ENCODE assay signal across 18 cellular contexts in the genomic region with DNA sequence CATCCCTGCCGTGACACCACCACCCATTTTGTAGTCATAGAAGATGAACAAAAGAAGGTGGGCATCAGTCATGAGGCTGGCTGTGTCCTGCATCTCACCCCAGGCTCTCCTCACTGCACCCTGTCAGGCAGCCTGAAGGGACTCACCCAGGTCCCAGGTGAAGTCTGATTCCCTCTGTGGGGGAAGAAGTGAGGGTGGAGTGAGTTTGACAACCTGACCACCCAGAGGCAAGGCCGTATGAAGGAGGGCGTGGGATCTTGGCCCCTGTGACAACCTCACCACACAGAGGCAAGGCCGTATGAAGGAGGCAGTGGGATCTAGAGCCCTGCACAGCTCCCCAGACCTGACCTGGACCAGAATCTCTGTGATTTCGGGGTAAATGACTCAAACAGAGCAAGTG.
DNase-seq lines count a peak whose midpoint lies in the region; ATAC-seq and TF ChIP-seq lines count a peak whose summit lies in the region.
"Had no signal": no experiment of that assay in that cellular context is flagged by ENCODE, and none has a peak within 500 bp of the region (broad histone marks: within the 10 kb centered on the region; RNA-seq: fewer than 3 reads in every experiment).

No MANE protein-coding gene starts in this region.

- no peak overlapping the region for H4K8ac ChIP-seq in IMR-90 (ENCODE audit: low read depth in 2 of 2, low read length in 2 of 2)

- H2BK20ac ChIP-seq in IMR-90 (ENCODE audit: low read depth, low read length) = no peak overlapping the region

- no peak overlapping the region for H3K56ac ChIP-seq in IMR-90 (ENCODE audit: extremely low read depth, insufficient read depth, low read length)

- no peak overlapping the region for H4K91ac ChIP-seq in IMR-90 (ENCODE audit: insufficient read depth, low read depth, low read length)

- ATAC-seq in IMR-90 (ENCODE audit: low read depth) (no peak), sciatic nerve (no peak)
- ATAC-seq: GM23338 had no signal

- H3K18ac ChIP-seq in IMR-90 (ENCODE audit: low read depth, low read length) = no peak overlapping the region

- TF ChIP-seq RAD21 in IMR-90 (IDR thresholded peaks at IDR 0.05; ENCODE audit: low read length) = no peak

- H3K27me3 ChIP-seq in BLaER1 (peaks cover 6% of the 10 kb centered on the region; the same call in 1 of the 2 replicates), IMR-90 (ENCODE audit: control insufficient read depth, insufficient read depth, low read length) (no peaks in the 10 kb centered on the region)

- 0 out of 2 replicates have a peak overlapping the region, but pooled peaks have one; percentile 43 for H3K4ac ChIP-seq in IMR-90 (ENCODE audit: low read depth, low read length)

- H3K9me1 ChIP-seq in IMR-90 (ENCODE audit: insufficient read depth, low read length) = peaks cover 51% of the 10 kb centered on the region

- no peak for TF ChIP-seq CTCF in IMR-90 (conservative IDR thresholded peaks at IDR 0.05; ENCODE audit: low read depth, low read length)
- no peak for TF ChIP-seq CTCF in GM10266 (IDR thresholded peaks at IDR 0.05; ENCODE audit: control insufficient read depth, insufficient read depth, low read depth, missing control alignments)

- BruUV-seq in IMR-90 (replicated peaks; lab: Mats Ljungman, UMichigan) = no TSS peak

- H3K79me1 ChIP-seq in IMR-90 (ENCODE audit: low read depth in 1 of 2, low read length in 2 of 2) = peaks cover 51 to 98% of the 10 kb centered on the region in 2 experiments

- POLR2A ChIA-PET in IMR-90 (lab: Charles Lee; ENCODE audit: unreplicated experiment) = interaction anchor here (0.6 kb wide), 1 partner anchor 9 kb away, joined by 3 read pairs; no protein-coding TSS in a partner anchor

- H4K20me1 ChIP-seq in BLaER1 (peaks cover 100% of the 10 kb centered on the region), IMR-90 (ENCODE audit: insufficient read depth, low read length) (peaks cover 95% of the 10 kb centered on the region)

- peak overlapping the region; percentile 77 for H3K14ac ChIP-seq in IMR-90 (replicated peaks; ENCODE audit: low read depth, low read length)

- in situ Hi-C loops in IMR-90 (cut with MboI; ENCODE audit: low sequenced_read_pairs) = no loop called here

- H2AK9ac ChIP-seq in IMR-90 (replicated peaks; ENCODE audit: low read depth, low read length, poor library complexity) = peak overlapping the region; percentile 1

- H3K27ac ChIP-seq in BLaER1 (no peak overlapping the region), IMR-90 (ENCODE audit: insufficient read depth, low read length) (no peak overlapping the region)
- H3K27ac ChIP-seq: HL-60 had no signal

- H2BK15ac ChIP-seq in IMR-90 (ENCODE audit: low read depth, low read length) = no peak overlapping the region

- no CpG with 5 or more reads among the region's 5 CpGs for WGBS in IMR-90 (ENCODE audit: extremely low coverage in 2 of 2, insufficient read length in 1 of 2), 2 experiments

- dilution Hi-C loops in IMR-90 (cut with HindIII; ENCODE audit: low sequenced_read_pairs, unreplicated experiment) = no loop called here

- no peak for TF ChIP-seq POLR2A in IMR-90 (IDR thresholded peaks at IDR 0.05; ENCODE audit: low read depth, low read length)

- CTCF ChIA-PET in IMR-90 (lab: Yijun Ruan, JAX) = interaction anchor here (0.6 kb wide), 1 partner anchor 12 kb away, joined by 3 read pairs; no protein-coding TSS in a partner anchor

- H3K36me3 ChIP-seq in BLaER1 = no peaks in the 10 kb centered on the region
- no peaks in the 10 kb centered on the region for H3K36me3 ChIP-seq in IMR-90 (ENCODE audit: control insufficient read depth, insufficient read depth, low read length)

- H2AFZ ChIP-seq in IMR-90 (replicated peaks; ENCODE audit: low read length, poor library complexity) = no peak overlapping the region
- H2AFZ ChIP-seq: GM23338 had no signal

- H3K9ac ChIP-seq in BLaER1 (no peak overlapping the region), IMR-90 (ENCODE audit: low read depth, low read length) (no peak overlapping the region)

- peak overlapping the region; percentile 46 for H3K4me2 ChIP-seq in BLaER1
- no peak overlapping the region for H3K4me2 ChIP-seq in IMR-90 (ENCODE audit: low read depth, low read length)
- H3K4me2 ChIP-seq: GM23338 had no signal

- no peak overlapping the region for H2BK120ac ChIP-seq in IMR-90 (ENCODE audit: low read depth, low read length)

- DNase-seq in IMR-90 (no peak), mesenteric fat pad (ENCODE audit: low spot score) (peak; percentile 37), sciatic nerve (ENCODE audit: low spot score) (peak; percentile 17), GM19238 (ENCODE audit: insufficient read length, low spot score) (no peak), NOMO-1 treated with dmso at 0.1 percent for 144 hours (lab: John Stamatoyannopoulos, UW; ENCODE audit: unreplicated experiment) (no peak), GM10266 (ENCODE audit: extremely low spot score) (no peak), NCI-H146 (lab: John Stamatoyannopoulos, UW) (no peak)
- DNase-seq: C1 segment of cervical spinal cord; CD4-positive, CD25-positive, alpha-beta regulatory T cell; CD8-positive, alpha-beta memory T cell; COR-L47; DMS 273 treated with DMSO at 0.1 percent for 48 hours; DMS53; DND-41; HCEC 1CT had no signal

- H3K4me3 ChIP-seq in BLaER1 (no peak overlapping the region), IMR-90 (ENCODE audit: insufficient read depth, low read depth, low read length) (no peak overlapping the region)
- H3K4me3 ChIP-seq: GM23338 had no signal

- H3K9me3 ChIP-seq in BLaER1 = no peaks in the 10 kb centered on the region
- no peaks in the 10 kb centered on the region for H3K9me3 ChIP-seq in IMR-90 (ENCODE audit: control insufficient read depth, insufficient read depth, low read length)

- intact Hi-C loops in IMR-90 (cut with micrococcal nuclease) (no loop called here), sciatic nerve (cut with DNase I) (no loop called here)

- no peak overlapping the region for H2BK5ac ChIP-seq in IMR-90 (ENCODE audit: low read depth, low read length, poor library complexity, severe bottlenecking)

- peaks cover 69% of the 10 kb centered on the region for H3K4me1 ChIP-seq in BLaER1
- peaks cover 6% of the 10 kb centered on the region for H3K4me1 ChIP-seq in IMR-90 (ENCODE audit: control insufficient read depth, insufficient read depth, low read length)

- H3K23ac ChIP-seq in IMR-90 (ENCODE audit: low read depth, low read length) = peak overlapping the region; percentile 86

- H2AK5ac ChIP-seq in IMR-90 (ENCODE audit: low read depth, low read length) = peak overlapping the region; percentile 29; the same call in 1 of the 2 replicates

- H4K5ac ChIP-seq in IMR-90 (ENCODE audit: low read depth, low read length) = no peak overlapping the region

TF ChIP-seq in IMR-90, 13 proteins besides CTCF, POLR2A, EP300 and RAD21:
- TF ChIP-seq, protein P1, sequence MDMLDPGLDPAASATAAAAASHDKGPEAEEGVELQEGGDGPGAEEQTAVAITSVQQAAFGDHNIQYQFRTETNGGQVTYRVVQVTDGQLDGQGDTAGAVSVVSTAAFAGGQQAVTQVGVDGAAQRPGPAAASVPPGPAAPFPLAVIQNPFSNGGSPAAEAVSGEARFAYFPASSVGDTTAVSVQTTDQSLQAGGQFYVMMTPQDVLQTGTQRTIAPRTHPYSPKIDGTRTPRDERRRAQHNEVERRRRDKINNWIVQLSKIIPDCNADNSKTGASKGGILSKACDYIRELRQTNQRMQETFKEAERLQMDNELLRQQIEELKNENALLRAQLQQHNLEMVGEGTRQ (IDR thresholded peaks at IDR 0.05; ENCODE audit: low read depth, low read length) = no peak
- TF ChIP-seq FOS (IDR thresholded peaks at IDR 0.05; ENCODE audit: low read depth, low read length) (no peak), MAZ (IDR thresholded peaks at IDR 0.05; ENCODE audit: borderline replicate concordance, low read depth, low read length) (no peak), SMC3 (IDR thresholded peaks at IDR 0.05; ENCODE audit: low read depth, low read length) (no peak), CHD1 (IDR thresholded peaks at IDR 0.05; ENCODE audit: low read depth, low read length) (no peak), NFE2L2 (IDR thresholded peaks at IDR 0.05; ENCODE audit: low read depth, low read length) (no peak), BHLHE40 (IDR thresholded peaks at IDR 0.05; ENCODE audit: low read depth, low read length) (no peak), RFX5 (IDR thresholded peaks at IDR 0.05; ENCODE audit: low read depth, low read length) (no peak), MAFK (IDR thresholded peaks at IDR 0.05; ENCODE audit: low read depth, low read length) (no peak), MXI1 (IDR thresholded peaks at IDR 0.05; ENCODE audit: borderline replicate concordance, low read depth, low read length) (no peak), RCOR1 (IDR thresholded peaks at IDR 0.05; ENCODE audit: insufficient replicate concordance, low read length) (no peak), CEBPB (IDR thresholded peaks at IDR 0.05; ENCODE audit: low read depth, low read length) (no peak)
- TF ChIP-seq, protein P2, sequence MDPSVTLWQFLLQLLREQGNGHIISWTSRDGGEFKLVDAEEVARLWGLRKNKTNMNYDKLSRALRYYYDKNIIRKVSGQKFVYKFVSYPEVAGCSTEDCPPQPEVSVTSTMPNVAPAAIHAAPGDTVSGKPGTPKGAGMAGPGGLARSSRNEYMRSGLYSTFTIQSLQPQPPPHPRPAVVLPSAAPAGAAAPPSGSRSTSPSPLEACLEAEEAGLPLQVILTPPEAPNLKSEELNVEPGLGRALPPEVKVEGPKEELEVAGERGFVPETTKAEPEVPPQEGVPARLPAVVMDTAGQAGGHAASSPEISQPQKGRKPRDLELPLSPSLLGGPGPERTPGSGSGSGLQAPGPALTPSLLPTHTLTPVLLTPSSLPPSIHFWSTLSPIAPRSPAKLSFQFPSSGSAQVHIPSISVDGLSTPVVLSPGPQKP (IDR thresholded peaks at IDR 0.05; ENCODE audit: borderline replicate concordance, low read depth, low read length) = no peak
TF ChIP-seq in IMR-90: peak in this region for 0.

Comparison
In these comparisons a context has a peak if more than half of its experiments do, and no peak if none do; other contexts are left out.
1. DNase-seq: peak in mesenteric fat pad (single experiment) and sciatic nerve (single experiment); none in IMR-90 (single experiment), GM19238 (single experiment), NOMO-1 treated with dmso at 0.1 percent for 144 hours (single experiment), GM10266 (single experiment) and NCI-H146 (single experiment).